Comparison of ENCODE assay signal across 8 cellular contexts in genomic region chr6:8063762-8064637, GRCh38. TPM values are rescaled to one million over a fixed set of nuclear protein-coding genes. Genes with fewer than 3 reads are reported as not detected.
A peak's percentile ranks its signal among the peaks of the same experiment; 100 is the strongest.
DNase-seq lines count a peak whose midpoint lies in the region; ATAC-seq and TF ChIP-seq lines count a peak whose summit lies in the region.

Gene BLOC1S5, minus strand, starts transcription at chr6:8064389. Its CDS starts 13 bp downstream, at chr6:8064376.

- H3K9ac ChIP-seq in iPS-20b (ENCODE audit: low read depth, low read length) = peak within 1 kb of the TSS; percentile 89

- H3K4me3 ChIP-seq in ACC112 (ENCODE audit: low read depth, low read length) (peak within 1 kb of the TSS; percentile 94), breast epithelium (peak within 1 kb of the TSS; percentile 88 to 92 (median 89)), iPS-20b (ENCODE audit: low read length) (peak within 1 kb of the TSS; percentile 98), skin epidermis (peak within 1 kb of the TSS; percentile 71 to 97 (median 85))

- DNase-seq in NCI-H2196 treated with DMSO at 0.1 percent for 48 hours (lab: John Stamatoyannopoulos, UW; ENCODE audit: unreplicated experiment) (peak; percentile 93), breast epithelium (ENCODE audit: low spot score in 2 of 2) (peak; percentile 93 to 96)

- peaks cover 14% of the 10 kb centered on the region for H3K79me2 ChIP-seq in ACC112 (ENCODE audit: control insufficient read depth, insufficient read depth, low read length, unreplicated experiment)

- TF ChIP-seq CTCF in VCaP (conservative IDR thresholded peaks at IDR 0.05) = no peak
- peak in 1 of 3 donors; percentile 14 for TF ChIP-seq CTCF in breast epithelium (IDR thresholded peaks at IDR 0.05)

- peak; percentile 52 for TF ChIP-seq POLR2A in breast epithelium (IDR thresholded peaks at IDR 0.05)

- H3K4me1 ChIP-seq in ACC112 (ENCODE audit: control insufficient read depth, insufficient read depth, low read length, unreplicated experiment) = peaks cover 12% of the 10 kb centered on the region
- no peaks in the 10 kb centered on the region for H3K4me1 ChIP-seq in breast epithelium
- peaks cover 12% of the 10 kb centered on the region for H3K4me1 ChIP-seq in iPS-20b (ENCODE audit: insufficient read depth, low read length)

- H2AFZ ChIP-seq in ACC112 (ENCODE audit: low read length, unreplicated experiment) = peak within 1 kb of the TSS; percentile 81

- H3K36me3 ChIP-seq in ACC112 (ENCODE audit: insufficient read depth, low read length) = peaks cover 6% of the 10 kb centered on the region; the same call in 1 of the 2 replicates
- no peaks in the 10 kb centered on the region for H3K36me3 ChIP-seq in breast epithelium
- H3K36me3 ChIP-seq in iPS-20b (ENCODE audit: insufficient read depth, low read depth, low read length) = peaks cover 19% of the 10 kb centered on the region

- intact Hi-C loops in breast epithelium (cut with DNase I; ENCODE audit: low total_unique reads) = loop anchor here (5.0 kb wide), 1 partner anchor 38 kb away; the partner anchor contains the start of gene EEF1E1

- no peaks in the 10 kb centered on the region for H3K27me3 ChIP-seq in ACC112 (ENCODE audit: insufficient read depth, low read length)
- H3K27me3 ChIP-seq in breast epithelium = no peaks in the 10 kb centered on the region
- H3K27me3 ChIP-seq in iPS-20b (ENCODE audit: insufficient read depth, low read length) = no peaks in the 10 kb centered on the region

- H3K9me3 ChIP-seq in breast epithelium = no peaks in the 10 kb centered on the region
- no peaks in the 10 kb centered on the region for H3K9me3 ChIP-seq in iPS-20b (ENCODE audit: insufficient read depth, low read depth, low read length)

- ATAC-seq in GM18870 (IDR thresholded peaks at IDR 0.05; ENCODE audit: unreplicated experiment) (peak; percentile 83), HG03135 (IDR thresholded peaks at IDR 0.05; ENCODE audit: unreplicated experiment) (peak; percentile 91)

- H3K27ac ChIP-seq in ACC112 (ENCODE audit: low read depth, low read length) (peak within 1 kb of the TSS; percentile 53), VCaP (peak within 1 kb of the TSS; percentile 45), breast epithelium (peak within 1 kb of the TSS; percentile 88 to 95), iPS-20b (ENCODE audit: low read length) (no peak within 1 kb of the TSS), skin epidermis (peak within 1 kb of the TSS; percentile 68 to 98 (median 90))

RNA-seq across cellular contexts. Expression of gene BLOC1S5, which starts in this region (rescaled TPM):
- 10 to 100 TPM; 12.5 to 26.2 (median 16.6) TPM for total RNA-seq in breast epithelium
